In the genomic region with DNA sequence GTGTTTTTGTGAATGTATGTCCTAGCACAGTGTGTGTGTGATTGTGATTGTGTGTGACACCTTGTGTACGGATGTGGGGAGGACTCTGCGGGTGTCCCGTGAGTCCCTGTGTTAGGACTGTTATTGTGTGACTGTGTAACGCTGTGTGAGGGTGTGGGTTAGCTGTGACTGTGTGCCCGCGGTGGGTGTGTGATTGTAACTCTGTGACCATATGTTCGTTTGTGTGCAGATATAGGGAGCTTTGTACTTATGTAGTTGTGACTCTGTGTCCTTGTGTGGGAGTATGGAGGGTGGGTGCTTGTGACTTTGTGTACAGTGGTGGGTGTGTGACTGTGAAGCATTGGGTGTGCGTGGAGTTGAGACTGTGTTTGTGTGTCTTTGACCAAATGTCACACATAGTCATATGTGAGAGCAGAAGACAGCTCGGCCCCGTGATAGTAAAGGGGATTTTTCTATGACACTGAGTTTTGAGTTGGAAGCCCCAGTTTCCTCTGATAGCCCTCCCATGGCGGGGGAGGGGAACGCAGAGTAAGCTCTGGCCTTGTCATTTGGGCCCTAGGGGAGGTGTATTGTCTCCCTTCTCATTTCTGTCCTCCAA, we compare ENCODE assay signal across 8 cellular contexts. TPM values are rescaled to one million over a fixed set of nuclear protein-coding genes. Genes with fewer than 3 reads are reported as not detected.
DNase-seq lines count a peak whose midpoint lies in the region; ATAC-seq, FAIRE-seq and TF ChIP-seq lines count a peak whose summit lies in the region.

No MANE protein-coding gene starts in this region.

- TF ChIP-seq EP300 in sigmoid colon (IDR thresholded peaks at IDR 0.05), result no peak

- peaks cover 5 to 12% (median 8%) of the 10 kb centered on the region in 4 donors for H3K36me3 ChIP-seq in sigmoid colon

- ATAC-seq in GM18867 (IDR thresholded peaks at IDR 0.05; ENCODE audit: unreplicated experiment), result peak; percentile 18
- ATAC-seq in HG03439 (IDR thresholded peaks at IDR 0.05; ENCODE audit: unreplicated experiment), result peak; percentile 38
- no peak for ATAC-seq in activated CD8-positive, alpha-beta memory T cell treated with anti-CD3 and anti-CD28 coated beads, Interleukin-2, amount 10 ng/mL, durations not matched to agents 7 days and 5 days

- TF ChIP-seq CTCF in glutamatergic neuron (IDR thresholded peaks at IDR 0.05; ENCODE audit: partially characterized antibody, unreplicated experiment) (no peak), sigmoid colon (IDR thresholded peaks at IDR 0.05) (no peak)

- peaks cover 17% of the 10 kb centered on the region for H3K9me3 Mint-ChIP-seq in activated CD8-positive, alpha-beta memory T cell treated with anti-CD3 and anti-CD28 coated beads, Interleukin-2, amount 10 ng/mL, durations not matched to agents 7 days and 5 days (ENCODE audit: low read depth)
- H3K9me3 Mint-ChIP-seq in glutamatergic neuron (ENCODE audit: unreplicated experiment), result peaks cover 19% of the 10 kb centered on the region

- peaks cover 0 to 14% (median 5%) of the 10 kb centered on the region in 4 donors for H3K9me3 ChIP-seq in sigmoid colon

- H3K27me3 ChIP-seq in sigmoid colon, result no peaks in the 10 kb centered on the region

- H3K4me3 Mint-ChIP-seq in activated CD8-positive, alpha-beta memory T cell treated with anti-CD3 and anti-CD28 coated beads, Interleukin-2, amount 10 ng/mL, durations not matched to agents 7 days and 5 days, result peak overlapping the region; percentile 95
- peak overlapping the region; percentile 100 for H3K4me3 Mint-ChIP-seq in glutamatergic neuron (ENCODE audit: unreplicated experiment)

- DNase-seq in AG08396 (ENCODE audit: low spot score) (peak; percentile 21), glutamatergic neuron (peak; percentile 45), sigmoid colon (no peak), RCC 7860 (ENCODE audit: low spot score) (no peak), HK-2 (ENCODE audit: unreplicated experiment) (no peak)
- DNase-seq in activated CD8-positive, alpha-beta memory T cell treated with anti-CD3 and anti-CD28 coated beads, Interleukin-2, amount 10 ng/mL, durations not matched to agents 7 days and 5 days, result peak; percentile 50

- TF ChIP-seq POLR2A in sigmoid colon (IDR thresholded peaks at IDR 0.05), result no peak

- peaks cover 0 to 21% (median 18%) of the 10 kb centered on the region in 4 donors for H3K4me1 ChIP-seq in sigmoid colon

- peak overlapping the region; percentile 59 to 80 (median 70) for H3K4me3 ChIP-seq in sigmoid colon

- H3K27ac ChIP-seq in sigmoid colon, result peak overlapping the region; percentile 91 to 92 (median 91)

- CTCF ChIA-PET in activated CD8-positive, alpha-beta memory T cell treated with anti-CD3 and anti-CD28 coated beads, Interleukin-2, amount 10 ng/mL, durations not matched to agents 7 days and 5 days (lab: Charles Lee), result interaction anchor here (0.8 to 1.9 kb wide), 3 partner anchors 40 to 401 kb away, joined by 3 to 9 read pairs (median 3); a partner anchor contains a TSS

- peaks cover 15% of the 10 kb centered on the region for H3K4me1 Mint-ChIP-seq in activated CD8-positive, alpha-beta memory T cell treated with anti-CD3 and anti-CD28 coated beads, Interleukin-2, amount 10 ng/mL, durations not matched to agents 7 days and 5 days
- peaks cover 11% of the 10 kb centered on the region for H3K4me1 Mint-ChIP-seq in glutamatergic neuron (ENCODE audit: low read depth, unreplicated experiment)

- no peaks in the 10 kb centered on the region for H3K27me3 Mint-ChIP-seq in activated CD8-positive, alpha-beta memory T cell treated with anti-CD3 and anti-CD28 coated beads, Interleukin-2, amount 10 ng/mL, durations not matched to agents 7 days and 5 days
- H3K27me3 Mint-ChIP-seq in glutamatergic neuron (ENCODE audit: unreplicated experiment), result peaks cover 8% of the 10 kb centered on the region

- no peak for FAIRE-seq in RCC 7860 (lab: Jason Lieb, UNC)

- 11 to 15% methylated on average over 12 of the region's 12 CpGs for whole genome bisulfite sequencing in sigmoid colon, 2 donors

- intact Hi-C loops in sigmoid colon (cut with DNase I), result loop anchor here (1.0 to 5.0 kb wide), 5 partner anchors 40 to 158 kb away; a partner anchor contains a TSS

- peak overlapping the region; percentile 95 for H3K27ac Mint-ChIP-seq in activated CD8-positive, alpha-beta memory T cell treated with anti-CD3 and anti-CD28 coated beads, Interleukin-2, amount 10 ng/mL, durations not matched to agents 7 days and 5 days
- H3K27ac Mint-ChIP-seq in glutamatergic neuron (ENCODE audit: unreplicated experiment), result peak overlapping the region; percentile 99

- peaks cover 51% of the 10 kb centered on the region for H3K36me3 Mint-ChIP-seq in activated CD8-positive, alpha-beta memory T cell treated with anti-CD3 and anti-CD28 coated beads, Interleukin-2, amount 10 ng/mL, durations not matched to agents 7 days and 5 days
- peaks cover 35% of the 10 kb centered on the region for H3K36me3 Mint-ChIP-seq in glutamatergic neuron (ENCODE audit: unreplicated experiment)

RNA-seq across cellular contexts. Expression of a gene that starts 0.9 kb away (rescaled TPM):
- total RNA-seq in activated CD8-positive, alpha-beta memory T cell treated with anti-CD3 and anti-CD28 coated beads, Interleukin-2, amount 10 ng/mL, durations not matched to agents 7 days and 5 days, result 10 to 100 TPM in 1 of 2 experiments, 1 to 10 TPM in 1; 9.3 to 11.7 TPM
- total RNA-seq in glutamatergic neuron (ENCODE audit: unreplicated experiment) (22.4 TPM), sigmoid colon (10 to 100 TPM in 3 of 4 donors, 1 to 10 TPM in 1; 5.7 to 11.9 (median 11.0) TPM)
- polyA plus RNA-seq in sigmoid colon, result 1 to 10 TPM; 1.8 to 3.5 (median 2.8) TPM

RNA-seq across cellular contexts. Expression of a gene that starts 39.7 kb away (rescaled TPM):
- total RNA-seq in activated CD8-positive, alpha-beta memory T cell treated with anti-CD3 and anti-CD28 coated beads, Interleukin-2, amount 10 ng/mL, durations not matched to agents 7 days and 5 days, result 1 to 10 TPM; 6.6 to 7.5 TPM
- total RNA-seq in glutamatergic neuron (ENCODE audit: unreplicated experiment) (15.7 TPM), sigmoid colon (10 to 100 TPM; 15.5 to 21.6 (median 18.4) TPM)
- polyA plus RNA-seq in sigmoid colon, result 1 to 10 TPM; 1.6 to 3.9 (median 2.4) TPM

RNA-seq across cellular contexts. Expression of a gene that starts 44.1 kb away (rescaled TPM):
- 10 to 100 TPM; 11.8 to 16.8 TPM for total RNA-seq in activated CD8-positive, alpha-beta memory T cell treated with anti-CD3 and anti-CD28 coated beads, Interleukin-2, amount 10 ng/mL, durations not matched to agents 7 days and 5 days
- total RNA-seq in glutamatergic neuron (ENCODE audit: unreplicated experiment) (25.8 TPM), sigmoid colon (10 to 100 TPM; 14.2 to 25.2 (median 20.2) TPM)
- 1 to 10 TPM in 1 of 3 donors, under 1 TPM in 2; 0.60 to 3.5 (median 0.69) TPM for polyA plus RNA-seq in sigmoid colon

Comparison
In these comparisons a context has a peak if more than half of its experiments do, and no peak if none do; other contexts are left out.
1. DNase-seq: peak in AG08396 (single experiment), activated CD8-positive, alpha-beta memory T cell treated with anti-CD3 and anti-CD28 coated beads, Interleukin-2, amount 10 ng/mL, durations not matched to agents 7 days and 5 days (single experiment) and glutamatergic neuron (single experiment); none in sigmoid colon (single experiment), RCC 7860 (single experiment) and HK-2 (single experiment).